In genomic region chr4:173264245-173264959, GRCh38 we compare ENCODE assay signal across 9 cellular contexts.
DNase-seq lines count a peak whose midpoint lies in the region; ATAC-seq and TF ChIP-seq lines count a peak whose summit lies in the region.
"Had no signal": no experiment of that assay in that cellular context is flagged by ENCODE, and none has a peak within 500 bp of the region (broad histone marks: within the 10 kb centered on the region; RNA-seq: fewer than 3 reads in every experiment).

No MANE protein-coding gene starts in this region.

- TF ChIP-seq CTCF in lung (IDR thresholded peaks at IDR 0.05; ENCODE audit: control extremely low read depth, extremely low read depth), result no peak

- ATAC-seq in HG02852 (IDR thresholded peaks at IDR 0.05; ENCODE audit: unreplicated experiment) (peak; percentile 88), lung (ENCODE audit: insufficient read depth, low FRiP score) (no peak)

- peaks cover 4 to 6% of the 10 kb centered on the region in 2 donors for H3K4me1 ChIP-seq in lung (ENCODE audit: control insufficient read depth in 2 of 2, insufficient read depth in 2 of 2, low read length in 2 of 2)
- H3K4me1 ChIP-seq: right lobe of liver had no signal

- no peaks in the 10 kb centered on the region for H3K27me3 ChIP-seq in lung (ENCODE audit: control insufficient read depth, insufficient read depth)
- H3K27me3 ChIP-seq: right lobe of liver had no signal

- H3K9me3 ChIP-seq in lung (ENCODE audit: control insufficient read depth in 2 of 2, insufficient read depth in 1 of 2, low read length in 1 of 2), result no peaks in the 10 kb centered on the region
- H3K9me3 ChIP-seq: right lobe of liver had no signal

- H3K4me3 ChIP-seq in lung, result no peak overlapping the region
- H3K4me3 ChIP-seq: right lobe of liver had no signal

- DNase-seq in NCI-H2227 (lab: John Stamatoyannopoulos, UW; ENCODE audit: unreplicated experiment) (peak; percentile 4), NCI-H2227 treated with DMSO at 0.1 percent for 48 hours (lab: John Stamatoyannopoulos, UW) (no peak), NCI-H187 (lab: John Stamatoyannopoulos, UW) (peak; percentile 31 to 60), lung (ENCODE audit: low spot score) (peak; percentile 32), medulla oblongata (ENCODE audit: extremely low spot score) (no peak), HK-2 (ENCODE audit: unreplicated experiment) (no peak)
- DNase-seq in activated effector memory CD4-positive, alpha-beta T cell treated with anti-CD3 and anti-CD28 coated beads, Interleukin-2, amount 50 U/mL, for 16 hours, result peak; percentile 63
- DNase-seq: right lobe of liver had no signal

- H3K27ac ChIP-seq in lung (ENCODE audit: low read depth in 1 of 2, low read length in 1 of 2), result no peak overlapping the region
- H3K27ac ChIP-seq: right lobe of liver had no signal

- WGBS in lung, 2 donors, result 29 to 42% methylated on average over 6 of the region's 6 CpGs

- H3K36me3 ChIP-seq in lung (ENCODE audit: control insufficient read depth in 2 of 2, insufficient read depth in 2 of 2, low read length in 2 of 2), result no peaks in the 10 kb centered on the region
- H3K36me3 ChIP-seq: right lobe of liver had no signal

Comparison
In these comparisons a context has a peak if more than half of its experiments do, and no peak if none do; other contexts are left out.
1. DNase-seq: peak in NCI-H2227 (single experiment), NCI-H187 (2 of 2), activated effector memory CD4-positive, alpha-beta T cell treated with anti-CD3 and anti-CD28 coated beads, Interleukin-2, amount 50 U/mL, for 16 hours (single experiment) and lung (single experiment); none in NCI-H2227 treated with DMSO at 0.1 percent for 48 hours (single experiment), medulla oblongata (single experiment) and HK-2 (single experiment).